In genomic region chr13:101880581-101880980, GRCh38 we compare ENCODE assay signal across 24 cellular contexts.
DNase-seq lines count a peak whose midpoint lies in the region; ATAC-seq and TF ChIP-seq lines count a peak whose summit lies in the region.
"Had no signal": no experiment of that assay in that cellular context is flagged by ENCODE, and none has a peak within 500 bp of the region (broad histone marks: within the 10 kb centered on the region; RNA-seq: fewer than 3 reads in every experiment).

No MANE protein-coding gene starts in this region.

- no peak for TF ChIP-seq EP300 in transverse colon (IDR thresholded peaks at IDR 0.05; ENCODE audit: low read depth)

- no peaks in the 10 kb centered on the region for H3K27me3 ChIP-seq in transverse colon

- no peak for DNase-seq in RPMI8226
- no peak for DNase-seq in mucosa of descending colon
- DNase-seq in transverse colon = no peak
- no peak for DNase-seq in NCI-H774 (lab: John Stamatoyannopoulos, UW)
- DNase-seq: activated CD8-positive, alpha-beta memory T cell treated with anti-CD3 and anti-CD28 coated beads, Interleukin-2, amount 50 U/mL, for 4 hours; activated naive CD8-positive, alpha-beta T cell treated with anti-CD3 and anti-CD28 coated beads, Interleukin-2, amount 10 ng/mL, durations not matched to agents 7 days and 5 days; CD8-positive, alpha-beta memory T cell; DMS53; foreskin fibroblast; HCEC 1CT; KG1; naive thymus-derived CD4-positive, alpha-beta T cell; NCI-H1930; NCI-H226; NCI-H82; stimulated activated CD4-positive, alpha-beta T cell treated with anti-CD3 and anti-CD28 coated beads, Interleukin-2, amount 100 ng/mL, for 48 hours; stimulated activated naive CD4-positive, alpha-beta T cell had no signal

- ATAC-seq in GM18870 (IDR thresholded peaks at IDR 0.05; ENCODE audit: unreplicated experiment) (peak; percentile 62), GM21717 (IDR thresholded peaks at IDR 0.05; ENCODE audit: unreplicated experiment) (peak; percentile 70), HG03175 (IDR thresholded peaks at IDR 0.05; ENCODE audit: unreplicated experiment) (peak; percentile 69), mucosa of descending colon (no peak)
- ATAC-seq: left lobe of liver; naive thymus-derived CD4-positive, alpha-beta T cell had no signal

- TF ChIP-seq CTCF in mucosa of descending colon (IDR thresholded peaks at IDR 0.05) (no peak), transverse colon (IDR thresholded peaks at IDR 0.05) (no peak)

- in situ Hi-C loops in transverse colon (cut with MboI; ENCODE audit: low pct_ligation_motif_present in 1 of 4, low pct_unique_long_range_greater_than_20kb in 1 of 4, low sequenced_read_pairs in 3 of 4) = no loop called here

- no peak for TF ChIP-seq POLR2A in transverse colon (IDR thresholded peaks at IDR 0.05)

- no peak overlapping the region for H3K27ac ChIP-seq in transverse colon
- H3K27ac ChIP-seq: epithelial cell of prostate, thoracic aorta had no signal

- intact Hi-C loops in mucosa of descending colon (cut with DNase I, micrococcal nuclease) = no loop called here
- intact Hi-C loops in transverse colon (cut with DNase I; ENCODE audit: low total_unique reads) = no loop called here

- no peaks in the 10 kb centered on the region for H3K36me3 ChIP-seq in mucosa of descending colon (ENCODE audit: low read depth)
- no peaks in the 10 kb centered on the region for H3K36me3 ChIP-seq in transverse colon
- H3K36me3 ChIP-seq: thoracic aorta had no signal

- no peaks in the 10 kb centered on the region for H3K4me1 ChIP-seq in mucosa of descending colon (ENCODE audit: low read depth)
- H3K4me1 ChIP-seq in transverse colon = no peaks in the 10 kb centered on the region

- no peaks in the 10 kb centered on the region for H3K9me3 ChIP-seq in mucosa of descending colon
- H3K9me3 ChIP-seq in transverse colon = no peaks in the 10 kb centered on the region
- H3K9me3 ChIP-seq: thoracic aorta had no signal

- 57 to 58% methylated on average over 4 of the region's 4 CpGs for WGBS in transverse colon (ENCODE audit: low coverage in 1 of 2), 2 donors

- no peak overlapping the region for H3K4me3 ChIP-seq in mucosa of descending colon
- no peak overlapping the region for H3K4me3 ChIP-seq in transverse colon
- H3K4me3 ChIP-seq: smooth muscle cell, thoracic aorta had no signal
